Comparison of ENCODE assay signal across 22 cellular contexts in genomic region chr17:19011581-19011980, GRCh38. TPM values are rescaled to one million over a fixed set of nuclear protein-coding genes. Genes with fewer than 3 reads are reported as not detected.
"Had no signal": no experiment of that assay in that cellular context is flagged by ENCODE, and none has a peak within 500 bp of the region (broad histone marks: within the 10 kb centered on the region; RNA-seq: fewer than 3 reads in every experiment).

No MANE protein-coding gene starts in this region.

- H3K4me3 Mint-ChIP-seq: activated naive CD8-positive, alpha-beta T cell; central memory CD8-positive, alpha-beta T cell; immature natural killer cell; naive thymus-derived CD8-positive, alpha-beta T cell; stimulated activated naive B cell treated with anti-CD40 and anti-IgM and Interleukin-4, amounts not matched to agents 10 μg/mL and 1 μg/mL and 100 μg/mL, for 72 hours had no signal

- H3K4me1 Mint-ChIP-seq: central memory CD8-positive, alpha-beta T cell; immature natural killer cell had no signal

- H3K9me3 ChIP-seq: prostate gland, tibial nerve had no signal

- H3K4me1 ChIP-seq: prostate gland, tibial nerve had no signal

- H3K36me3 ChIP-seq: brain microvascular endothelial cell, prostate gland, tibial nerve had no signal

- DNase-seq: activated CD4-positive, alpha-beta T cell treated with anti-CD3 and anti-CD28 coated beads, Interleukin-2, amount 50 U/mL, for 1 hour; activated CD8-positive, alpha-beta memory T cell treated with anti-CD3 and anti-CD28 coated beads for 24 hours; activated gamma-delta T cell treated with Interleukin-2 at 50 U/mL for 16 hours; amygdala; brain microvascular endothelial cell; cortex of kidney; effector CD4-positive, alpha-beta T cell; foreskin melanocyte; immature natural killer cell; naive thymus-derived CD8-positive, alpha-beta T cell; occipital lobe; stimulated activated CD4-positive, alpha-beta T cell treated with anti-CD3 and anti-CD28 coated beads, Interleukin-12 subunit alpha, Interleukin-12 subunit beta, amount 100 ng/mL, for 4 hours; stimulated activated naive B cell treated with anti-CD40 and anti-IgM and Interleukin-4, amounts not matched to agents 10 μg/mL and 1 μg/mL and 100 μg/mL, for 72 hours; substantia nigra; T-helper 9 cell had no signal

- H3K36me3 Mint-ChIP-seq: activated naive CD8-positive, alpha-beta T cell; immature natural killer cell; naive thymus-derived CD8-positive, alpha-beta T cell; stimulated activated naive B cell treated with anti-CD40 and anti-IgM and Interleukin-4, amounts not matched to agents 10 μg/mL and 1 μg/mL and 100 μg/mL, for 72 hours had no signal

- H3K4me3 ChIP-seq: prostate gland, tibial nerve had no signal

- H3K27ac Mint-ChIP-seq: stimulated activated naive B cell treated with anti-CD40 and anti-IgM and Interleukin-4, amounts not matched to agents 10 μg/mL and 1 μg/mL and 100 μg/mL, for 72 hours had no signal

- ATAC-seq: activated CD4-positive, CD25-positive, alpha-beta regulatory T cell treated with anti-CD3 and anti-CD28 coated beads, Interleukin-2, amount 50 U/mL, for 24 hours; naive thymus-derived CD8-positive, alpha-beta T cell; stimulated activated naive B cell treated with anti-CD40 and anti-IgM and Interleukin-4, amounts not matched to agents 10 μg/mL and 1 μg/mL and 100 μg/mL, for 72 hours had no signal

- H3K27ac ChIP-seq: brain microvascular endothelial cell, prostate gland, tibial nerve had no signal

- H3K27me3 Mint-ChIP-seq: activated naive CD8-positive, alpha-beta T cell; naive thymus-derived CD8-positive, alpha-beta T cell had no signal

- H3K9me3 Mint-ChIP-seq: central memory CD8-positive, alpha-beta T cell; immature natural killer cell; naive thymus-derived CD8-positive, alpha-beta T cell; stimulated activated naive B cell treated with anti-CD40 and anti-IgM and Interleukin-4, amounts not matched to agents 10 μg/mL and 1 μg/mL and 100 μg/mL, for 72 hours had no signal

- H3K27me3 ChIP-seq: brain microvascular endothelial cell, tibial nerve had no signal

RNA-seq across cellular contexts. Expression of gene GRAP, which starts 35.2 kb away (rescaled TPM):
- total RNA-seq: fibroblast of lung, mammary epithelial cell had no signal
- polyA plus RNA-seq: mammary epithelial cell had no signal

RNA-seq across cellular contexts. Expression of gene SLC5A10, which starts 59.6 kb away (rescaled TPM):
- total RNA-seq: fibroblast of lung; mammary epithelial cell; naive thymus-derived CD8-positive, alpha-beta T cell; occipital lobe; prostate gland; tibial nerve had no signal
- polyA plus RNA-seq: fibroblast of lung, immature natural killer cell, mammary epithelial cell had no signal
